In the genomic region with DNA sequence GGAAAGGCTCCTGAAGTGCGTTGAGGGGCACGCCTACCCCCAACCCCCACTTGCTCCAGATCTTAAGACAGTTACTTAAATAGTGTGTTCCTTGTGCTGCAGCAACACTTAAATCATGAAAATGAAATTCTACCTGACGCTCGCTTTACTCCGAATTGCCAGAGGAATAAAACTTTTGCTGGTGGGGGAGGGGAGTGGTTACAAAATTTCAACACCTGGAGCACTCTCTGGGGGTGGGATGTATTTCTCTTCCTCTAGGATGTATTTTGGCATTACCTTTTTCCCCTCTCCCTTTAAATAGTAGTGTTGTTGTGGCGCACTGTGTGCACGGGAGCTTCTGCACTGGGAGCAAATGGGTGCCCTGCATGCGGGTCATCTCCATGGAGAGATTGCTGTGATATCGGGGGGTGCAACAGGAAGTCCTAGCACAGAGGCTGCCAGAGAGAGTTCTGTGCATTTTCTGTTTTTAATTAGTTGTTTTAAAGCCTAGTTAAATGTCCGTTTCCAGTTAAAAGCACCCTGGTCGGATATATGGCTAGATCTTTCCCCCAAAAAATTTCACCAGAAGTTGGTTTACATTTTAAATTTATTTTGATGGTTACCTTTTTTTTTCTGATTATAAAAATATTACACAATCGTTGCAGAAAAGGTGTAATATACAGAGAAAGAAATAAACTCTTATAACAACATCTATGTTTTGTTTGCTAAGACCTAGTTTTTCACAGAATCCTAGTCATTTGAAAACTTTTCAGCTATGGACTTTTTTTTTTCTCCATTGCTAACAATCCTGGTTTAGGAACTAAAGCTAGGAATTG, we compare ENCODE assay signal across 8 cellular contexts.
DNase-seq lines count a peak whose midpoint lies in the region; ATAC-seq, FAIRE-seq and TF ChIP-seq lines count a peak whose summit lies in the region.

No MANE protein-coding gene starts in this region.

- H4K91ac ChIP-seq in H9 (ENCODE audit: insufficient read length, low read depth, low read length), result no peak overlapping the region

- no peak overlapping the region for H2BK5ac ChIP-seq in H9 (ENCODE audit: insufficient read length, low read length)

- H2BK20ac ChIP-seq in H9 (ENCODE audit: low read depth, low read length, poor library complexity, severe bottlenecking), result no peak overlapping the region

- H4K20me1 ChIP-seq in H9 (ENCODE audit: control insufficient read depth, insufficient read depth, insufficient read length) (no peaks in the 10 kb centered on the region), astrocyte (ENCODE audit: insufficient read depth, low read length) (no peaks in the 10 kb centered on the region)

- no peak overlapping the region for H4K8ac ChIP-seq in H9 (replicated peaks; ENCODE audit: insufficient read length, low read depth, low read length)

- H3K14ac ChIP-seq in H9 (ENCODE audit: insufficient read depth, low read length), result no peak overlapping the region

- H2AK5ac ChIP-seq in H9 (ENCODE audit: insufficient read length, low read length), result no peak overlapping the region

- H3K27ac ChIP-seq in H9 (ENCODE audit: insufficient read length, low read depth, low read length) (no peak overlapping the region), astrocyte (ENCODE audit: low read depth, low read length) (no peak overlapping the region), left lung (peak overlapping the region in 1 of 2 donors; percentile 62)

- peak; percentile 20 for ATAC-seq in left lung
- ATAC-seq in GM18868 (IDR thresholded peaks at IDR 0.05; ENCODE audit: unreplicated experiment), result no peak
- no peak for ATAC-seq in GM19452 (IDR thresholded peaks at IDR 0.05; ENCODE audit: unreplicated experiment)

- H3K4me1 ChIP-seq in H9 (ENCODE audit: insufficient read depth, low read length) (peaks cover 9% of the 10 kb centered on the region), astrocyte (ENCODE audit: insufficient read depth, low read length) (peaks cover 21% of the 10 kb centered on the region), left lung (no peaks in the 10 kb centered on the region)

- peak overlapping the region; percentile 49 to 98 (median 74) for H3K27ac Mint-ChIP-seq in H9
- peak overlapping the region; percentile 88 for H3K27ac Mint-ChIP-seq in astrocyte (ENCODE audit: unreplicated experiment)

- H3K56ac ChIP-seq in H9 (ENCODE audit: insufficient read length, low read depth, low read length), result no peak overlapping the region

- intact Hi-C loops in left lung (cut with DNase I), result no loop called here

- H3K27me3 ChIP-seq in H9 (ENCODE audit: insufficient read depth, low read length) (no peaks in the 10 kb centered on the region; the same call in 1 of the 2 replicates), astrocyte (ENCODE audit: insufficient read depth, low read length) (no peaks in the 10 kb centered on the region), left lung (peaks cover 7 to 68% of the 10 kb centered on the region in 2 donors)

- H3K4ac ChIP-seq in H9 (ENCODE audit: low read depth, low read length), result no peak overlapping the region; the same call in 1 of the 2 replicates

- H3K4me3 ChIP-seq in astrocyte (ENCODE audit: insufficient read depth, low read depth, low read length) (peak overlapping the region; percentile 73), left lung (peak overlapping the region; percentile 35 to 53)

- H3K27me3 Mint-ChIP-seq in H9 (ENCODE audit: low read depth), result peaks cover 5% of the 10 kb centered on the region; the same call in 1 of the 2 replicates
- H3K27me3 Mint-ChIP-seq in astrocyte (ENCODE audit: low read depth, unreplicated experiment), result no peaks in the 10 kb centered on the region

- H2AFZ ChIP-seq in H9 (ENCODE audit: low read length), result no peak overlapping the region
- peak overlapping the region; percentile 76 for H2AFZ ChIP-seq in astrocyte (ENCODE audit: low read depth, low read length)

- H3K18ac ChIP-seq in H9 (ENCODE audit: insufficient read length, low read depth, low read length), result peak overlapping the region; percentile 31

- H4K5ac ChIP-seq in H9 (ENCODE audit: insufficient read length, low read depth, low read length), result no peak overlapping the region

- in situ Hi-C loops in ACHN (cut with HindIII; ENCODE audit: low pct_ligation_motif_present, low pct_unique_long_range_greater_than_20kb, low sequenced_read_pairs), result no loop called here

- H3K4me1 Mint-ChIP-seq in H9 (peaks cover 46 to 50% of the 10 kb centered on the region in 2 experiments), astrocyte (ENCODE audit: low read depth, unreplicated experiment) (peaks cover 40% of the 10 kb centered on the region)

- H3K4me3 Mint-ChIP-seq in H9 (peak overlapping the region; percentile 83 to 100), astrocyte (ENCODE audit: unreplicated experiment) (peak overlapping the region; percentile 99)

- H3K9me3 ChIP-seq in H9 (ENCODE audit: control insufficient read depth, low read depth, low read length), result no peaks in the 10 kb centered on the region
- H3K9me3 ChIP-seq in astrocyte (ENCODE audit: insufficient read depth, low read depth, low read length), result no peaks in the 10 kb centered on the region
- H3K9me3 ChIP-seq in left lung, result no peaks in the 10 kb centered on the region

- H3K23ac ChIP-seq in H9 (ENCODE audit: insufficient read length, low read depth, low read length), result no peak overlapping the region

- DNase-seq in ACHN, result peak; percentile 40
- DNase-seq in H9, result no peak
- no peak for DNase-seq in astrocyte (ENCODE audit: low read depth)
- DNase-seq in left lung, result no peak
- peak; percentile 40 for DNase-seq in urothelium cell line (ENCODE audit: low spot score)
- no peak for DNase-seq in MV-4-11 (lab: John Stamatoyannopoulos, UW)

- WGBS in H9 (ENCODE audit: extremely low coverage, insufficient read length, low lambda C conversion rate), result no CpG with 5 or more reads among the region's 12 CpGs

- H3K23me2 ChIP-seq in H9 (ENCODE audit: insufficient read length, low read depth, low read length, poor library complexity, severe bottlenecking), result peaks cover 8% of the 10 kb centered on the region

- H3K9me3 Mint-ChIP-seq in H9 (no peaks in the 10 kb centered on the region), astrocyte (ENCODE audit: unreplicated experiment) (no peaks in the 10 kb centered on the region)

- H3K79me2 ChIP-seq in H9 (ENCODE audit: insufficient read depth, low read length), result peaks cover 28% of the 10 kb centered on the region; the same call in 1 of the 2 replicates
- H3K79me2 ChIP-seq in astrocyte (ENCODE audit: insufficient read depth, low read length), result peaks cover 37% of the 10 kb centered on the region

- H3T11ph ChIP-seq in H9 (ENCODE audit: low read length), result no peak overlapping the region

- no peak overlapping the region for H2BK15ac ChIP-seq in H9 (ENCODE audit: low read depth, low read length)

- peaks cover 4% of the 10 kb centered on the region for H3K79me1 ChIP-seq in H9 (ENCODE audit: insufficient read depth, low read depth, low read length, poor library complexity, severe bottlenecking)

- FAIRE-seq in astrocyte (lab: Jason Lieb, UNC) (no peak), urothelium cell line (lab: Jason Lieb, UNC) (no peak)

- H3K36me3 ChIP-seq in astrocyte (ENCODE audit: insufficient read depth, low read length) (no peaks in the 10 kb centered on the region), left lung (no peaks in the 10 kb centered on the region)

- H2BK120ac ChIP-seq in H9 (ENCODE audit: low read depth, low read length, poor library complexity, severe bottlenecking), result no peak overlapping the region

- peaks cover 0 to 6% (median 3%) of the 10 kb centered on the region in 3 experiments; a peak in 1 of 7 replicates for H3K36me3 Mint-ChIP-seq in H9 (ENCODE audit: insufficient read depth in 1 of 3, low read depth in 3 of 3)
- peaks cover 4% of the 10 kb centered on the region for H3K36me3 Mint-ChIP-seq in astrocyte (ENCODE audit: low read depth, unreplicated experiment)

- H3K9ac ChIP-seq in H9 (ENCODE audit: extremely low read depth, insufficient read length, low read length) (peak overlapping the region; percentile 85), astrocyte (ENCODE audit: low read length) (peak overlapping the region; percentile 87)

- H3K4me2 ChIP-seq in H9 (ENCODE audit: insufficient read depth, insufficient read length, low read length) (peak overlapping the region; percentile 96), astrocyte (ENCODE audit: low read length) (peak overlapping the region; percentile 84)

- no peak overlapping the region for H2BK12ac ChIP-seq in H9 (ENCODE audit: insufficient read length, low read depth, low read length)

- no peak for TF ChIP-seq CTCF in H9 (conservative IDR thresholded peaks at IDR 0.05)
- TF ChIP-seq CTCF in astrocyte (IDR thresholded peaks at IDR 0.05; ENCODE audit: insufficient read depth, low read depth, low read length), result no peak
- no peak for TF ChIP-seq CTCF in left lung (IDR thresholded peaks at IDR 0.05)

Comparison
In these comparisons a context has a peak if more than half of its experiments do, and no peak if none do; other contexts are left out.
1. DNase-seq: peak in ACHN (single experiment) and urothelium cell line (single experiment); none in H9 (single experiment), astrocyte (single experiment), left lung (0 of 2) and MV-4-11 (single experiment).